34 cellular contexts compared by ENCODE assay signal in genomic region chr17:38613525-38613980, GRCh38. TPM values are rescaled to one million over a fixed set of nuclear protein-coding genes. Genes with fewer than 3 reads are reported as not detected.
"Had no signal": no experiment of that assay in that cellular context is flagged by ENCODE, and none has a peak within 500 bp of the region (broad histone marks: within the 10 kb centered on the region; RNA-seq: fewer than 3 reads in every experiment).

No MANE protein-coding gene starts in this region.

- ATAC-seq: activated CD4-positive, alpha-beta T cell treated with anti-CD3 and anti-CD28 coated beads for 36 hours; activated CD8-positive, alpha-beta memory T cell treated with anti-CD3 and anti-CD28 coated beads, Interleukin-2, amount 10 ng/mL, durations not matched to agents 7 days and 5 days; activated CD8-positive, alpha-beta T cell treated with anti-CD3 and anti-CD28 coated beads, Interleukin-2, amount 10 ng/mL, durations not matched to agents 7 days and 5 days; activated naive CD4-positive, alpha-beta T cell treated with anti-CD3 and anti-CD28 coated beads, Interleukin-2, amount 50 U/mL, for 72 hours; activated T-cell treated with anti-CD3 and anti-CD28 coated beads, Interleukin-2, amount 50 U/mL, for 72 hours; gastroesophageal sphincter; heart right ventricle had no signal

- H3K27ac ChIP-seq: ascending aorta, breast epithelium, cardiac muscle cell, colonic mucosa, epithelial cell of prostate, esophagus squamous epithelium, gastroesophageal sphincter, heart right ventricle had no signal

- FAIRE-seq: endometrium, endothelial cell of umbilical vein had no signal

- DNase-seq: activated CD4-positive, alpha-beta memory T cell treated with anti-CD3 and anti-CD28 coated beads for 36 hours; activated CD4-positive, alpha-beta T cell treated with anti-CD3 and anti-CD28 coated beads for 36 hours; activated CD4-positive, alpha-beta T cell treated with anti-CD3 and anti-CD28 coated beads, Interleukin-2, amount 10 ng/mL, durations not matched to agents 24 days and 14 days; activated CD4-positive, CD25-positive, alpha-beta regulatory T cell; activated CD4-positive, CD25-positive, alpha-beta regulatory T cell treated with anti-CD3 and anti-CD28 coated beads, Interleukin-2, amount 50 U/mL, for 72 hours; activated CD8-positive, alpha-beta memory T cell treated with anti-CD3 and anti-CD28 coated beads, Interleukin-2, amount 10 ng/mL, durations not matched to agents 7 days and 5 days; activated CD8-positive, alpha-beta memory T cell treated with anti-CD3 and anti-CD28 coated beads, Interleukin-2, amount 50 U/mL, for 4 hours; activated CD8-positive, alpha-beta T cell treated with anti-CD3 and anti-CD28 coated beads, Interleukin-2, amount 10 ng/mL, durations not matched to agents 7 days and 5 days; activated gamma-delta T cell; activated naive CD4-positive, alpha-beta T cell; activated naive CD4-positive, alpha-beta T cell treated with anti-CD3 and anti-CD28 coated beads, Interleukin-2, amount 10 ng/mL, durations not matched to agents 7 days and 5 days; activated naive CD8-positive, alpha-beta T cell treated with anti-CD3 and anti-CD28 coated beads, Interleukin-2, amount 10 ng/mL, durations not matched to agents 7 days and 5 days; activated T-cell treated with anti-CD3 and anti-CD28 coated beads, Interleukin-2, amount 50 U/mL, for 24 hours; activated T-cell treated with anti-CD3 and anti-CD28 coated beads, Interleukin-2, amount 50 U/mL, for 72 hours; central memory CD4-positive, alpha-beta T cell; cerebellar nuclear complex; effector CD8-positive, alpha-beta T cell; esophagus squamous epithelium; foreskin melanocyte; heart right ventricle; hippocampal formation; T-helper 2 cell had no signal

- H3K4me1 ChIP-seq: ascending aorta, breast epithelium, colonic mucosa, esophagus squamous epithelium, gastroesophageal sphincter, heart right ventricle had no signal

- H3K4me3 ChIP-seq: ascending aorta, breast epithelium, cardiac muscle cell, colonic mucosa, esophagus squamous epithelium, gastroesophageal sphincter, heart right ventricle had no signal

- H3K9me3 ChIP-seq: colonic mucosa had no signal

- H3K36me3 ChIP-seq: ascending aorta, breast epithelium, cardiac muscle cell, colonic mucosa, esophagus squamous epithelium, gastroesophageal sphincter, heart right ventricle had no signal

RNA-seq across cellular contexts. Expression of gene SRCIN1, which starts 7.8 kb away (rescaled TPM):
- total RNA-seq: ascending aorta, fibroblast of villous mesenchyme, glomerular endothelial cell had no signal
- polyA plus RNA-seq: fibroblast of lung had no signal
